In the genomic region with DNA sequence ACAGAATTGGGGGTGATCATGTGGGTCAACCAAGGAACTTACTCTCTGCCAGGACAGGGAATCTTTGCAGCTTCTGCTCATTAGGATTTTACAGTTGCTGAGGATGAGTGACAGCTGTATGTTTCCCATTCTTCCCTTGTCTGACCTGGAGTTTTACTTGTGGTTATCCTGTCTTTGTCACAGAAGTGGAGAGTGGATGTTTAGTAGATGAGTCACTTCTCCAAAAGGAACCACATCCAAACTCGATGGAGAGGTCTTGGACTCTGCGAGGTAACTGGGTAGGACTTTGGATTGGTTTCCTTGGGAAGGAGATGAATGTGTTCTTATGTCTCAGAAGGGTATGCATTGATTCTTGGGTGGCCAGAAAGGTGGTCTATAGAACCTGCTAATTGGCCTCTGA, we compare ENCODE assay signal across 13 cellular contexts. TPM values are rescaled to one million over a fixed set of nuclear protein-coding genes. Genes with fewer than 3 reads are reported as not detected.
DNase-seq lines count a peak whose midpoint lies in the region; ATAC-seq, FAIRE-seq and TF ChIP-seq lines count a peak whose summit lies in the region.
"Had no signal": no experiment of that assay in that cellular context is flagged by ENCODE, and none has a peak within 500 bp of the region (broad histone marks: within the 10 kb centered on the region; RNA-seq: fewer than 3 reads in every experiment).

No MANE protein-coding gene starts in this region.

- no peak overlapping the region for H3K4me3 Mint-ChIP-seq in endodermal cell

- H3K9me3 ChIP-seq in PC-9 (ENCODE audit: insufficient read depth, low read depth): no peaks in the 10 kb centered on the region
- no peaks in the 10 kb centered on the region for H3K9me3 ChIP-seq in endodermal cell (ENCODE audit: control insufficient read depth, low read length)
- H3K9me3 ChIP-seq in neuronal stem cell (replicated peaks in 1 of 2; ENCODE audit: control insufficient read depth in 2 of 2, insufficient read depth in 1 of 2, low read depth in 1 of 2, low read length in 2 of 2): no peaks in the 10 kb centered on the region
- H3K9me3 ChIP-seq in WERI-Rb-1 (ENCODE audit: severe bottlenecking): no peaks in the 10 kb centered on the region
- H3K9me3 ChIP-seq: tibial nerve had no signal

- no peak overlapping the region for H3K27ac Mint-ChIP-seq in endodermal cell

- no peaks in the 10 kb centered on the region for H4K20me1 ChIP-seq in PC-9 (ENCODE audit: insufficient read depth)

- H3K18ac ChIP-seq in neuronal stem cell (ENCODE audit: low read length): no peak overlapping the region

- peak overlapping the region; percentile 19 for H4K8ac ChIP-seq in neuronal stem cell (ENCODE audit: low read depth, low read length)

- no peak overlapping the region for H2BK15ac ChIP-seq in neuronal stem cell (ENCODE audit: low read length)

- peak; percentile 52 for DNase-seq in H54 (ENCODE audit: insufficient read length, low spot score)
- peak; percentile 23 to 83 for DNase-seq in PC-9
- peak; percentile 38 for DNase-seq in endodermal cell
- no peak for DNase-seq in neuronal stem cell (ENCODE audit: low spot score)
- no peak for DNase-seq in stimulated activated CD4-positive, alpha-beta T cell treated with anti-CD3 and anti-CD28 coated beads, Interleukin-2, amount 100 ng/mL, for 24 hours
- DNase-seq in iPS-NIHi7 (ENCODE audit: extremely low spot score): no peak
- no peak for DNase-seq in WERI-Rb-1
- DNase-seq: amniotic stem cell, head of caudate nucleus, KG1, NCI-H1930 had no signal

- H3K27me3 ChIP-seq in PC-9 (ENCODE audit: insufficient read depth, low read depth) (no peaks in the 10 kb centered on the region), endodermal cell (ENCODE audit: control insufficient read depth, insufficient read depth, low read length, poor library complexity, severe bottlenecking) (peaks cover 75% of the 10 kb centered on the region), neuronal stem cell (ENCODE audit: control insufficient read depth in 3 of 3, insufficient read depth in 3 of 3, low read depth in 1 of 3, low read length in 3 of 3) (peaks cover 0 to 2% (median 0%) of the 10 kb centered on the region in 3 experiments), WERI-Rb-1 (ENCODE audit: insufficient read depth, low read depth, severe bottlenecking) (no peaks in the 10 kb centered on the region)
- H3K27me3 ChIP-seq: tibial nerve had no signal

- CTCF ChIA-PET in PC-9 (lab: Charles Lee): no interaction called here

- WGBS in endodermal cell (ENCODE audit: insufficient coverage in 1 of 2, insufficient read length in 1 of 2), 2 experiments: 76 to 100% methylated on average over 1 to 2 of the region's 2 CpGs
- WGBS in neuronal stem cell (ENCODE audit: extremely low coverage in 2 of 2, insufficient read length in 2 of 2, insufficient replicate concordance in 1 of 2), 2 donors: no CpG with 5 or more reads among the region's 2 CpGs

- H3K27ac ChIP-seq in PC-9 (no peak overlapping the region), endodermal cell (ENCODE audit: low read depth, low read length) (no peak overlapping the region), neuronal stem cell (replicated peaks; ENCODE audit: low read length) (no peak overlapping the region), WERI-Rb-1 (no peak overlapping the region)

- no peak overlapping the region for H3K4ac ChIP-seq in neuronal stem cell (ENCODE audit: low read length)

- H3K9ac ChIP-seq in endodermal cell (ENCODE audit: extremely low read depth, low read length, poor library complexity, severe bottlenecking) (no peak overlapping the region), neuronal stem cell (ENCODE audit: low read depth, low read length, poor library complexity) (no peak overlapping the region)

- H3K4me2 ChIP-seq in PC-9 (0 out of 2 replicates have a peak overlapping the region, but pooled peaks have one; percentile 15), neuronal stem cell (ENCODE audit: insufficient read depth, low read length, poor library complexity, severe bottlenecking) (no peak overlapping the region)

- intact Hi-C loops in PC-9 (cut with micrococcal nuclease; ENCODE audit: unreplicated experiment): no loop called here

- no peak overlapping the region for H3K14ac ChIP-seq in neuronal stem cell (ENCODE audit: low read length)

- H3K79me1 ChIP-seq in neuronal stem cell (ENCODE audit: low read depth, low read length): no peaks in the 10 kb centered on the region

- ATAC-seq in GM21576 (IDR thresholded peaks at IDR 0.05; ENCODE audit: unreplicated experiment): no peak

- H3K36me3 Mint-ChIP-seq in endodermal cell (ENCODE audit: low read depth): no peaks in the 10 kb centered on the region

- POLR2A ChIA-PET in PC-9 (lab: Charles Lee; ENCODE audit: unreplicated experiment): interaction anchor here (0.7 kb wide), 1 partner anchor 93 kb away, joined by 4 read pairs; no protein-coding TSS in a partner anchor

- FAIRE-seq in H54 (lab: Jason Lieb, UNC): peak; percentile 90

- H2AK5ac ChIP-seq in neuronal stem cell (ENCODE audit: low read depth, low read length): no peak overlapping the region

- no peak overlapping the region for H2BK120ac ChIP-seq in neuronal stem cell (ENCODE audit: low read depth, low read length)

- TF ChIP-seq CTCF in PC-9 (conservative IDR thresholded peaks at IDR 0.05) (no peak), endodermal cell (conservative IDR thresholded peaks at IDR 0.05) (no peak), WERI-Rb-1 (IDR thresholded peaks at IDR 0.05; ENCODE audit: low read depth, low read length) (no peak)

- H3K4me3 ChIP-seq in PC-9: no peak overlapping the region
- H3K4me3 ChIP-seq in endodermal cell (ENCODE audit: low read length): no peak overlapping the region
- no peak overlapping the region for H3K4me3 ChIP-seq in neuronal stem cell (ENCODE audit: low read length in 2 of 2)
- H3K4me3 ChIP-seq in WERI-Rb-1 (ENCODE audit: low read depth, low read length): no peak overlapping the region
- H3K4me3 ChIP-seq: tibial nerve had no signal

- no peak overlapping the region for H2BK5ac ChIP-seq in neuronal stem cell (ENCODE audit: low read length)

- BruUV-seq in PC-9 (replicated peaks; lab: Mats Ljungman, UMichigan): no TSS peak

- H2BK12ac ChIP-seq in neuronal stem cell (ENCODE audit: low read length): no peak overlapping the region

- peaks cover 92% of the 10 kb centered on the region for H3K27me3 Mint-ChIP-seq in endodermal cell (ENCODE audit: insufficient read depth)

- TF ChIP-seq POLR2A in H54 (IDR thresholded peaks at IDR 0.05; ENCODE audit: low read depth, low read length): no peak

- no peak overlapping the region for H3K23ac ChIP-seq in neuronal stem cell (ENCODE audit: low read depth, low read length, poor library complexity)

- H3F3A ChIP-seq in PC-9 (ENCODE audit: insufficient read depth, low read depth): peaks cover 16% of the 10 kb centered on the region; the same call in 1 of the 2 replicates

- H4K91ac ChIP-seq in neuronal stem cell (ENCODE audit: low read depth, low read length, poor library complexity): no peak overlapping the region

- H3K4me1 ChIP-seq in PC-9 (replicated peaks; ENCODE audit: insufficient read depth) (peaks cover 26% of the 10 kb centered on the region), endodermal cell (ENCODE audit: control insufficient read depth, insufficient read depth, low read length) (no peaks in the 10 kb centered on the region), neuronal stem cell (ENCODE audit: control insufficient read depth in 2 of 2, insufficient read depth in 1 of 2, low read depth in 1 of 2, low read length in 2 of 2) (peaks cover 0 to 3% of the 10 kb centered on the region in 2 donors)

- H3K9me3 Mint-ChIP-seq in endodermal cell: no peaks in the 10 kb centered on the region

- no peaks in the 10 kb centered on the region for H3K36me3 ChIP-seq in PC-9 (ENCODE audit: low read depth)
- no peaks in the 10 kb centered on the region for H3K36me3 ChIP-seq in endodermal cell (ENCODE audit: control insufficient read depth, insufficient read depth, low read length)
- no peaks in the 10 kb centered on the region for H3K36me3 ChIP-seq in neuronal stem cell (replicated peaks in 1 of 2; ENCODE audit: control insufficient read depth in 2 of 2, insufficient read depth in 2 of 2, low read length in 2 of 2)
- H3K36me3 ChIP-seq in WERI-Rb-1: no peaks in the 10 kb centered on the region
- H3K36me3 ChIP-seq: tibial nerve had no signal

- H2AFZ ChIP-seq in PC-9 (no peak overlapping the region), neuronal stem cell (ENCODE audit: low read length) (no peak overlapping the region)

- no peaks in the 10 kb centered on the region for H3K79me2 ChIP-seq in PC-9 (ENCODE audit: low read depth)

- H3K4me1 Mint-ChIP-seq in endodermal cell: peaks cover 11% of the 10 kb centered on the region

- no peaks in the 10 kb centered on the region for H3K9me2 ChIP-seq in PC-9 (ENCODE audit: insufficient read depth)

RNA-seq across cellular contexts. Expression of gene USP44, which starts 53.8 kb away (rescaled TPM):
- total RNA-seq in PC-9 (2021) (1.0 and 1.3 TPM in 2 replicates), endodermal cell (10 to 100 TPM; 17.5 to 30.8 TPM)
- 16.9 TPM for polyA plus RNA-seq in endodermal cell (2013, experiment 1 of 2)
- polyA plus RNA-seq in endodermal cell (2013, experiment 2 of 2): 12.0 TPM
- polyA plus RNA-seq in neuronal stem cell (2013, experiment 1 of 2): 74.0 TPM
- polyA plus RNA-seq in neuronal stem cell (2013, experiment 2 of 2): 77.3 TPM

Comparison
In these comparisons a context has a peak if more than half of its experiments do, and no peak if none do; other contexts are left out.
1. DNase-seq: peak in H54 (single experiment), PC-9 (2 of 2) and endodermal cell (single experiment); none in neuronal stem cell (single experiment), stimulated activated CD4-positive, alpha-beta T cell treated with anti-CD3 and anti-CD28 coated beads, Interleukin-2, amount 100 ng/mL, for 24 hours (0 of 2), iPS-NIHi7 (single experiment) and WERI-Rb-1 (single experiment).